ENCODE assay signal across 1 cellular context in genomic region chr11:71937826-71938225, GRCh38.
TF ChIP-seq lines count a peak whose summit lies in the region.

No MANE protein-coding gene starts in this region.

TF ChIP-seq in A549, 52 proteins besides CTCF, POLR2A, EP300 and RAD21 (continued from another document):
- TF ChIP-seq PBX3 (IDR thresholded peaks at IDR 0.05) (no peak), SMC3 (IDR thresholded peaks at IDR 0.05) (no peak), HEYL (CRISPR knock-in tag; IDR thresholded peaks at IDR 0.05) (no peak), ZSCAN20 (CRISPR knock-in tag; IDR thresholded peaks at IDR 0.05) (no peak), BCL3 (IDR thresholded peaks at IDR 0.05) (no peak), RNF2 (IDR thresholded peaks at IDR 0.05; ENCODE audit: borderline replicate concordance, low read depth) (no peak), KDM5A (IDR thresholded peaks at IDR 0.05) (no peak), JUNB (IDR thresholded peaks at IDR 0.05) (no peak), BHLHE40 (IDR thresholded peaks at IDR 0.05; ENCODE audit: low read depth, low read length) (no peak), HOXB5 (CRISPR knock-in tag; IDR thresholded peaks at IDR 0.05) (no peak), ELK1 (IDR thresholded peaks at IDR 0.05; ENCODE audit: low read depth, low read length) (no peak), NPAS2 (CRISPR knock-in tag; IDR thresholded peaks at IDR 0.05; ENCODE audit: borderline replicate concordance) (no peak), ZFP36 (IDR thresholded peaks at IDR 0.05; ENCODE audit: borderline replicate concordance, partially characterized antibody) (no peak), RARB (CRISPR knock-in tag; IDR thresholded peaks at IDR 0.05) (no peak), EHF (CRISPR knock-in tag; IDR thresholded peaks at IDR 0.05) (no peak), HDAC2 (IDR thresholded peaks at IDR 0.05) (no peak)
